In genomic region chr3:176041812-176042211, GRCh38 we compare ENCODE assay signal across 29 cellular contexts.
DNase-seq lines count a peak whose midpoint lies in the region; ATAC-seq, FAIRE-seq and TF ChIP-seq lines count a peak whose summit lies in the region.
"Had no signal": no experiment of that assay in that cellular context is flagged by ENCODE, and none has a peak within 500 bp of the region (broad histone marks: within the 10 kb centered on the region; RNA-seq: fewer than 3 reads in every experiment).

No MANE protein-coding gene starts in this region.

- no peaks in the 10 kb centered on the region for H3K9me2 ChIP-seq in GM23248 (ENCODE audit: insufficient read depth)

- TF ChIP-seq EP300 in HepG2 (IDR thresholded peaks at IDR 0.05; ENCODE audit: low read depth in 2 of 2, low read length in 2 of 2): no peak
- TF ChIP-seq EP300 in HepG2 (CRISPR knock-in tag; IDR thresholded peaks at IDR 0.05; ENCODE audit: borderline replicate concordance): no peak

- FAIRE-seq in HepG2 (lab: Jason Lieb, UNC): no peak
- FAIRE-seq: A204.1 had no signal

- no peaks in the 10 kb centered on the region for H4K20me1 ChIP-seq in GM23248 (ENCODE audit: insufficient read depth)
- H4K20me1 ChIP-seq in HepG2 (ENCODE audit: insufficient read depth, low read length): no peaks in the 10 kb centered on the region

- ATAC-seq in HG02852 (IDR thresholded peaks at IDR 0.05; ENCODE audit: unreplicated experiment) (no peak), HepG2 (no peak)
- ATAC-seq: activated T-cell treated with anti-CD3 and anti-CD28 coated beads, Interleukin-2, amount 50 U/mL, for 72 hours; naive thymus-derived CD4-positive, alpha-beta T cell; Panc1; right lobe of liver; T-helper 17 cell; upper lobe of right lung had no signal

- no TSS peak for BruUV-seq in HepG2 (replicated peaks; lab: Mats Ljungman, UMichigan)

- peak overlapping the region; percentile 48 for H3K27ac ChIP-seq in 22Rv1
- no peak overlapping the region for H3K27ac ChIP-seq in GM23248
- H3K27ac ChIP-seq in effector memory CD4-positive, alpha-beta T cell (ENCODE audit: insufficient read depth, low read length, poor library complexity, severe bottlenecking): no peak overlapping the region
- H3K27ac ChIP-seq in testis: no peak overlapping the region
- no peak overlapping the region for H3K27ac ChIP-seq in HepG2 (ENCODE audit: extremely low read length, insufficient read depth, low read length)
- H3K27ac ChIP-seq: ascending aorta, C4-2B, parathyroid adenoma, right lobe of liver, SJSA1, upper lobe of right lung had no signal

- no peaks in the 10 kb centered on the region for H3F3A ChIP-seq in GM23248 (ENCODE audit: insufficient read depth)

- H3K4me1 ChIP-seq in GM23248 (ENCODE audit: insufficient read depth): peaks cover 11% of the 10 kb centered on the region
- no peaks in the 10 kb centered on the region for H3K4me1 ChIP-seq in effector memory CD4-positive, alpha-beta T cell (ENCODE audit: control insufficient read depth, insufficient read depth, low read length, poor library complexity, severe bottlenecking)
- no peaks in the 10 kb centered on the region for H3K4me1 ChIP-seq in testis
- no peaks in the 10 kb centered on the region for H3K4me1 ChIP-seq in HepG2 (ENCODE audit: insufficient read depth, low read length)
- H3K4me1 ChIP-seq: ascending aorta, parathyroid adenoma, right lobe of liver, SJSA1, upper lobe of right lung had no signal

- TF ChIP-seq CTCF in 22Rv1 (IDR thresholded peaks at IDR 0.05) (no peak), testis (IDR thresholded peaks at IDR 0.05) (no peak), HepG2 (CRISPR knock-in tag; IDR thresholded peaks at IDR 0.05) (no peak)

- no peaks in the 10 kb centered on the region for H3K36me3 ChIP-seq in GM23248 (ENCODE audit: low read depth)
- no peaks in the 10 kb centered on the region for H3K36me3 ChIP-seq in effector memory CD4-positive, alpha-beta T cell (ENCODE audit: control insufficient read depth, insufficient read depth, low read length)
- no peaks in the 10 kb centered on the region for H3K36me3 ChIP-seq in testis (ENCODE audit: low read depth, missing control alignments)
- H3K36me3 ChIP-seq in HepG2 (replicated peaks in 1 of 2; ENCODE audit: control insufficient read depth in 1 of 2, insufficient read depth in 2 of 2, low read length in 2 of 2): no peaks in the 10 kb centered on the region
- H3K36me3 ChIP-seq: ascending aorta, right lobe of liver, SJSA1, upper lobe of right lung had no signal

- in situ Hi-C loops in GM23248 (cut with MboI) (no loop called here), HepG2 (cut with HindIII; ENCODE audit: extremely low pct_ligation_motif_present, low pct_unique_long_range_greater_than_20kb) (no loop called here)

- intact Hi-C loops in testis (cut with DNase I; ENCODE audit: low total_unique reads): no loop called here
- intact Hi-C loops in HepG2 (cut with micrococcal nuclease; ENCODE audit: unreplicated experiment): no loop called here

- TF ChIP-seq POLR2A in testis (IDR thresholded peaks at IDR 0.05) (no peak), HepG2 (IDR thresholded peaks at IDR 0.05; ENCODE audit: insufficient read depth in 1 of 2, low read depth in 2 of 2, low read length in 2 of 2) (no peak)

- WGBS in GM23248 (ENCODE audit: low coverage in 1 of 2, low lambda C conversion rate in 2 of 2, missing lambda C conversion rate in 2 of 2), 2 experiments: 65 to 76% methylated on average over 2 of the region's 2 CpGs
- 48 to 58% methylated on average over 2 of the region's 2 CpGs for WGBS in testis, 2 donors
- WGBS in HepG2 (ENCODE audit: low lambda C conversion rate): 29% methylated on average over 2 of the region's 2 CpGs

- peak overlapping the region; percentile 27 for H3K4me2 ChIP-seq in GM23248 (ENCODE audit: unreplicated experiment)
- no peak overlapping the region for H3K4me2 ChIP-seq in HepG2 (ENCODE audit: low read depth, low read length)

- TF ChIP-seq RAD21 in HepG2 (CRISPR knock-in tag; IDR thresholded peaks at IDR 0.05): no peak

- CTCF ChIA-PET in HepG2 (lab: Yijun Ruan, JAX; ENCODE audit: low intra/inter-chr PET ratio, low total read pairs): no interaction called here

- H3K4me3 ChIP-seq in GM23248 (no peak overlapping the region), testis (no peak overlapping the region), HepG2 (replicated peaks in 1 of 3; ENCODE audit: insufficient read depth in 1 of 3, low read depth in 2 of 3, low read length in 3 of 3) (no peak overlapping the region)
- H3K4me3 ChIP-seq in effector memory CD4-positive, alpha-beta T cell (ENCODE audit: insufficient read depth, low read depth, low read length, poor library complexity, severe bottlenecking): no peak overlapping the region
- H3K4me3 ChIP-seq: ascending aorta, right lobe of liver, SJSA1, upper lobe of right lung had no signal

- H3K9ac ChIP-seq in GM23248: no peak overlapping the region
- H3K9ac ChIP-seq in HepG2 (ENCODE audit: insufficient read depth, low read depth, low read length): no peak overlapping the region
- H3K9ac ChIP-seq: parathyroid adenoma had no signal

- H3K9me3 ChIP-seq in GM23248 (ENCODE audit: low read depth) (no peaks in the 10 kb centered on the region), testis (no peaks in the 10 kb centered on the region), HepG2 (ENCODE audit: low read length) (peaks cover 65% of the 10 kb centered on the region)
- H3K9me3 ChIP-seq in effector memory CD4-positive, alpha-beta T cell (ENCODE audit: control insufficient read depth, low read length): no peaks in the 10 kb centered on the region
- H3K9me3 ChIP-seq: ascending aorta, right lobe of liver, SJSA1, upper lobe of right lung had no signal

- H3K27me3 ChIP-seq in GM23248 (replicated peaks; ENCODE audit: insufficient read depth): no peaks in the 10 kb centered on the region
- no peaks in the 10 kb centered on the region for H3K27me3 ChIP-seq in effector memory CD4-positive, alpha-beta T cell (replicated peaks; ENCODE audit: control insufficient read depth, insufficient read depth, low read length, poor library complexity, severe bottlenecking)
- no peaks in the 10 kb centered on the region for H3K27me3 ChIP-seq in testis
- H3K27me3 ChIP-seq in HepG2 (ENCODE audit: control insufficient read depth in 1 of 2, insufficient read depth in 2 of 2, low read length in 2 of 2): no peaks in the 10 kb centered on the region
- H3K27me3 ChIP-seq: ascending aorta, right lobe of liver, SJSA1, upper lobe of right lung had no signal

- POLR2A ChIA-PET in HepG2 (lab: Yijun Ruan, JAX): no interaction called here

- H3K79me2 ChIP-seq in GM23248 (ENCODE audit: insufficient read depth): no peaks in the 10 kb centered on the region
- no peaks in the 10 kb centered on the region for H3K79me2 ChIP-seq in HepG2 (ENCODE audit: insufficient read depth, low read length)
- H3K79me2 ChIP-seq: parathyroid adenoma had no signal

- DNase-seq in GM23248 (peak; percentile 43), amniotic stem cell (lab: John Stamatoyannopoulos, UW) (peak; percentile 30), inferior parietal cortex (ENCODE audit: extremely low spot score) (peak; percentile 51), testis (no peak), HepG2 (ENCODE audit: low spot score) (no peak)
- no peak for DNase-seq in effector memory CD4-positive, alpha-beta T cell
- DNase-seq: activated CD4-positive, alpha-beta T cell treated with anti-CD3 and anti-CD28 coated beads for 48 hours; activated naive CD4-positive, alpha-beta T cell treated with anti-CD3 and anti-CD28 coated beads, Interleukin-2, amount 10 ng/mL, durations not matched to agents 7 days and 5 days; activated T-cell treated with anti-CD3 and anti-CD28 coated beads, Interleukin-2, amount 50 U/mL, for 72 hours; effector CD4-positive, alpha-beta T cell; erythroblast; GDM1; naive thymus-derived CD4-positive, alpha-beta T cell; NCI-H1092; NCI-H1930; NCI-H345; right lobe of liver; stimulated activated CD4-positive, alpha-beta T cell treated with anti-CD3 and anti-CD28 coated beads, Interleukin-15, amount 100 ng/mL, for 24 hours; stimulated activated CD8-positive, alpha-beta memory T cell treated with anti-CD3 and anti-CD28 coated beads, Interleukin-4, amount 100 ng/mL, for 48 hours; T-helper 17 cell; upper lobe of right lung had no signal

- no peak overlapping the region; the same call in 1 of the 2 replicates for H2AFZ ChIP-seq in GM23248
- H2AFZ ChIP-seq in HepG2 (ENCODE audit: low read length): no peak overlapping the region
- H2AFZ ChIP-seq: parathyroid adenoma had no signal

TF ChIP-seq in HepG2, 621 proteins besides CTCF, POLR2A, EP300 and RAD21:
- TF ChIP-seq HNRNPUL1 (IDR thresholded peaks at IDR 0.05; ENCODE audit: low read depth, low read length) (no peak), RELA (CRISPR knock-in tag; IDR thresholded peaks at IDR 0.05) (no peak), BRD4 (CRISPR knock-in tag; IDR thresholded peaks at IDR 0.05) (no peak), IRX3 (CRISPR knock-in tag; IDR thresholded peaks at IDR 0.05; ENCODE audit: borderline replicate concordance, low read depth) (no peak), XBP1 (CRISPR knock-in tag; IDR thresholded peaks at IDR 0.05) (no peak), ZNF331 (CRISPR knock-in tag; IDR thresholded peaks at IDR 0.05) (no peak), KLF13 (CRISPR knock-in tag; IDR thresholded peaks at IDR 0.05) (no peak), SRY (CRISPR knock-in tag; IDR thresholded peaks at IDR 0.05) (no peak), REL (CRISPR knock-in tag; conservative IDR thresholded peaks at IDR 0.05) (no peak), ZNF496 (CRISPR knock-in tag; IDR thresholded peaks at IDR 0.05; ENCODE audit: insufficient replicate concordance) (no peak), ZBTB42 (CRISPR knock-in tag; IDR thresholded peaks at IDR 0.05) (no peak), ZSCAN29 (CRISPR knock-in tag; conservative IDR thresholded peaks at IDR 0.05) (no peak)
TF ChIP-seq in HepG2: peak in this region for 0.

Comparison
In these comparisons a context has a peak if more than half of its experiments do, and no peak if none do; other contexts are left out.
1. DNase-seq: peak in GM23248 (single experiment), amniotic stem cell (single experiment) and inferior parietal cortex (single experiment); none in effector memory CD4-positive, alpha-beta T cell (0 of 3), testis (single experiment) and HepG2 (single experiment).